Comparison of ENCODE assay signal across 8 cellular contexts in the genomic region with DNA sequence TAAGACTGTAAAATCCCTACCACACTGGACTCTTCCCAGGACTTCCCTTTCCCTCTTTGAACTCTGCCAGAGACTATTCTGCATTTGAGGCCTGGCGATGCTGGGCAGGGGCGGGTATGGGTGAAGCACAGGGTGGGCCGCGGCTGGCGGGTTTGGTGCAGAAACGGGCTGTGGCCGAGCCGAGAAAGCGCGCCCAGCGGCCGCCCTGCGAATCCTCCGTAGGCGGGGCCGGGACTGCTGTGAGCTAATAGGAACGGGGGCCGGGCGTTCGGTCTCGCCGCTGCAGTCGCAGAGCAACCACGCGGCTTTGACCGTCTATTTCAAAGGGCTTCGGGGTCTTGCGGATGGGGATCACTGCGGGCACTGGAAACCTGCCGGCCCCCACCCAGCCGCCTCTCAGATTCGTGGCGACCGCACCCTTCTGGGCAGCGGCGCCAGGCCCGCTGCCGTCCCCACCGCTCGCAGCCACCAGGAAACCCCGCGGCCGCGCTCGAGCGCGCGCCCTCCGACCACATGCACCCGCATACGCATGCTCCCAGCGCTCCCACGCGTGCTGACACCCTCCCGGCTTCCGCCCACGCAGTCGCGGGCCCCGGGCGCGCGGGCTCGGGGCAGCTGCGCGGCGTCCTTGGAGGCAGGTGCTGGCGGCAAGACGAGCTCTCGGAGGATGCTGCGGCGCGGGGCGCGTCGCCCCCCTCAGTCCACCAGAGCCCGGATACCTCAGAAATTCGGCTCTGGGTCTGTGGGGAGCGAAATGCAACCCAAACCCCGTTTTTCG. TPM values are rescaled to one million over a fixed set of nuclear protein-coding genes. Genes with fewer than 3 reads are reported as not detected.
A peak's percentile ranks its signal among the peaks of the same experiment; 100 is the strongest.
DNase-seq lines count a peak whose midpoint lies in the region; ATAC-seq and TF ChIP-seq lines count a peak whose summit lies in the region.

No MANE protein-coding gene starts in this region.

- H3K27ac ChIP-seq in HUES6 (ENCODE audit: low read depth, low read length): peak overlapping the region; percentile 89; the same call in 1 of the 2 replicates
- peak overlapping the region; percentile 81 for H3K27ac ChIP-seq in PC-9
- peak overlapping the region; percentile 96 to 99 (median 98) for H3K27ac ChIP-seq in esophagus squamous epithelium

- H3K4me2 ChIP-seq in PC-9: peak overlapping the region; percentile 95

- peak overlapping the region; percentile 81 for H3K9ac ChIP-seq in HUES6 (ENCODE audit: low read length)

- DNase-seq in DMS153 (lab: John Stamatoyannopoulos, UW): peak; percentile 65
- DNase-seq in PC-9: peak; percentile 77 to 81
- peak; percentile 86 for DNase-seq in activated T-cell treated with anti-CD3 and anti-CD28 coated beads, Interleukin-2, amount 50 U/mL, for 72 hours
- peak; percentile 48 for DNase-seq in esophagus squamous epithelium (lab: John Stamatoyannopoulos, UW)
- DNase-seq in myocyte (ENCODE audit: low read depth): peak; percentile 85
- DNase-seq in stimulated activated CD8-positive, alpha-beta memory T cell treated with anti-CD3 and anti-CD28 coated beads, Interleukin-7, amount 100 ng/mL, for 4 hours (ENCODE audit: low read depth in 2 of 2): peak; percentile 73 to 84

- no peaks in the 10 kb centered on the region for H3K9me2 ChIP-seq in PC-9 (ENCODE audit: insufficient read depth)

- peaks cover 16% of the 10 kb centered on the region for H3K36me3 ChIP-seq in HUES6 (ENCODE audit: control insufficient read depth, insufficient read depth, low read length)
- 0 out of 2 replicates have a peak, but pooled peaks cover 5% of the 10 kb centered on the region for H3K36me3 ChIP-seq in PC-9 (ENCODE audit: low read depth)
- H3K36me3 ChIP-seq in esophagus squamous epithelium: peaks cover 0 to 8% (median 0%) of the 10 kb centered on the region in 3 donors

- no peaks in the 10 kb centered on the region for H4K20me1 ChIP-seq in PC-9 (ENCODE audit: insufficient read depth)

- peaks cover 2 to 3% of the 10 kb centered on the region in 2 donors for H3K36me3 Mint-ChIP-seq in activated T-cell treated with anti-CD3 and anti-CD28 coated beads, Interleukin-2, amount 50 U/mL, for 72 hours (ENCODE audit: insufficient read depth in 2 of 2)

- H3K9me3 ChIP-seq in HUES6 (ENCODE audit: control insufficient read depth, insufficient read depth, low read depth, low read length) (0 out of 2 replicates have a peak, but pooled peaks cover 7% of the 10 kb centered on the region), PC-9 (ENCODE audit: insufficient read depth, low read depth) (no peaks in the 10 kb centered on the region; the same call in 1 of the 2 replicates), esophagus squamous epithelium (no peaks in the 10 kb centered on the region)

- H3K4me1 ChIP-seq in HUES6 (ENCODE audit: control insufficient read depth, insufficient read depth, low read length): peaks cover 14% of the 10 kb centered on the region
- H3K4me1 ChIP-seq in PC-9 (replicated peaks; ENCODE audit: insufficient read depth): peaks cover 36% of the 10 kb centered on the region
- peaks cover 7 to 33% (median 15%) of the 10 kb centered on the region in 3 donors for H3K4me1 ChIP-seq in esophagus squamous epithelium

- ATAC-seq in GM21423 (IDR thresholded peaks at IDR 0.05; ENCODE audit: unreplicated experiment): peak; percentile 43
- ATAC-seq in activated T-cell treated with anti-CD3 and anti-CD28 coated beads, Interleukin-2, amount 50 U/mL, for 72 hours (replicated peaks in 1 of 2): peak; percentile 48 to 52

- H3K79me2 ChIP-seq in PC-9 (ENCODE audit: low read depth): peaks cover 15% of the 10 kb centered on the region

- peak overlapping the region; percentile 86 for H2AFZ ChIP-seq in PC-9

- TSS peak; percentile 83 for BruUV-seq in PC-9 (replicated peaks; lab: Mats Ljungman, UMichigan)

- peak overlapping the region; percentile 13 for H3K27ac Mint-ChIP-seq in activated T-cell treated with anti-CD3 and anti-CD28 coated beads, Interleukin-2, amount 50 U/mL, for 72 hours

- H3K27me3 ChIP-seq in HUES6 (ENCODE audit: control insufficient read depth, insufficient read depth, low read length): no peaks in the 10 kb centered on the region
- no peaks in the 10 kb centered on the region for H3K27me3 ChIP-seq in PC-9 (ENCODE audit: insufficient read depth, low read depth)
- H3K27me3 ChIP-seq in esophagus squamous epithelium: no peaks in the 10 kb centered on the region

- WGBS in esophagus squamous epithelium, 2 donors: 0 to 1% methylated on average over 3 to 27 of the region's 81 CpGs

- peaks cover 33% of the 10 kb centered on the region for H3F3A ChIP-seq in PC-9 (ENCODE audit: insufficient read depth, low read depth)

- intact Hi-C loops in PC-9 (cut with micrococcal nuclease; ENCODE audit: unreplicated experiment): loop anchor here (1.0 to 5.0 kb wide), 2 partner anchors 261 to 499 kb away; a partner anchor contains a TSS
- intact Hi-C loops in esophagus squamous epithelium (cut with DNase I): no loop called here

- H3K4me3 ChIP-seq in HUES6 (ENCODE audit: low read depth, low read length) (peak overlapping the region; percentile 90), PC-9 (peak overlapping the region; percentile 94), esophagus squamous epithelium (peak overlapping the region; percentile 68 to 89 (median 77))

- H3K4me3 Mint-ChIP-seq in activated T-cell treated with anti-CD3 and anti-CD28 coated beads, Interleukin-2, amount 50 U/mL, for 72 hours: peak overlapping the region; percentile 99 to 100

- POLR2A ChIA-PET in PC-9 (lab: Charles Lee; ENCODE audit: unreplicated experiment): interaction anchor here (0.5 to 0.7 kb wide), 5 partner anchors 93 to 266 kb away, joined by 3 to 5 read pairs (median 4); no protein-coding TSS in a partner anchor

- no peaks in the 10 kb centered on the region for H3K27me3 Mint-ChIP-seq in activated T-cell treated with anti-CD3 and anti-CD28 coated beads, Interleukin-2, amount 50 U/mL, for 72 hours (ENCODE audit: low read depth)

- CTCF ChIA-PET in PC-9 (lab: Charles Lee): no interaction called here

- TF ChIP-seq POLR2A in esophagus squamous epithelium (IDR thresholded peaks at IDR 0.05): peak in 3 of 4 donors; percentile 3 to 81 (median 70)

- peaks cover 29% of the 10 kb centered on the region for H3K4me1 Mint-ChIP-seq in activated T-cell treated with anti-CD3 and anti-CD28 coated beads, Interleukin-2, amount 50 U/mL, for 72 hours (ENCODE audit: low read depth)

- TF ChIP-seq CTCF in PC-9 (conservative IDR thresholded peaks at IDR 0.05) (peak; percentile 42; the same call in 1 of the 2 replicates), esophagus squamous epithelium (IDR thresholded peaks at IDR 0.05) (peak in 4 of 6 experiments; percentile 32 to 52 (median 38))

- no peaks in the 10 kb centered on the region for H3K9me3 Mint-ChIP-seq in activated T-cell treated with anti-CD3 and anti-CD28 coated beads, Interleukin-2, amount 50 U/mL, for 72 hours

RNA-seq across cellular contexts. Expression of a gene that starts 32.7 kb away (rescaled TPM):
- total RNA-seq in PC-9 (2021) (85.7 and 93.4 TPM in 2 replicates), esophagus squamous epithelium (10 to 100 TPM; 20.8 to 42.2 (median 35.7) TPM), myocyte (40.6 and 41.3 TPM in 2 replicates)
- total RNA-seq in activated T-cell treated with anti-CD3 and anti-CD28 coated beads, Interleukin-2, amount 50 U/mL, for 72 hours: 10 to 100 TPM; 75.7 to 85.0 TPM
- polyA plus RNA-seq in myocyte (2012): 17.9 TPM

Comparison
In these comparisons a context has a peak if more than half of its experiments do, and no peak if none do; other contexts are left out.
1. Peak in every context shown above with its lines: DNase-seq, ATAC-seq, H3K4me3 ChIP-seq and H3K27ac ChIP-seq.